8 cellular contexts compared by ENCODE assay signal in the genomic region with DNA sequence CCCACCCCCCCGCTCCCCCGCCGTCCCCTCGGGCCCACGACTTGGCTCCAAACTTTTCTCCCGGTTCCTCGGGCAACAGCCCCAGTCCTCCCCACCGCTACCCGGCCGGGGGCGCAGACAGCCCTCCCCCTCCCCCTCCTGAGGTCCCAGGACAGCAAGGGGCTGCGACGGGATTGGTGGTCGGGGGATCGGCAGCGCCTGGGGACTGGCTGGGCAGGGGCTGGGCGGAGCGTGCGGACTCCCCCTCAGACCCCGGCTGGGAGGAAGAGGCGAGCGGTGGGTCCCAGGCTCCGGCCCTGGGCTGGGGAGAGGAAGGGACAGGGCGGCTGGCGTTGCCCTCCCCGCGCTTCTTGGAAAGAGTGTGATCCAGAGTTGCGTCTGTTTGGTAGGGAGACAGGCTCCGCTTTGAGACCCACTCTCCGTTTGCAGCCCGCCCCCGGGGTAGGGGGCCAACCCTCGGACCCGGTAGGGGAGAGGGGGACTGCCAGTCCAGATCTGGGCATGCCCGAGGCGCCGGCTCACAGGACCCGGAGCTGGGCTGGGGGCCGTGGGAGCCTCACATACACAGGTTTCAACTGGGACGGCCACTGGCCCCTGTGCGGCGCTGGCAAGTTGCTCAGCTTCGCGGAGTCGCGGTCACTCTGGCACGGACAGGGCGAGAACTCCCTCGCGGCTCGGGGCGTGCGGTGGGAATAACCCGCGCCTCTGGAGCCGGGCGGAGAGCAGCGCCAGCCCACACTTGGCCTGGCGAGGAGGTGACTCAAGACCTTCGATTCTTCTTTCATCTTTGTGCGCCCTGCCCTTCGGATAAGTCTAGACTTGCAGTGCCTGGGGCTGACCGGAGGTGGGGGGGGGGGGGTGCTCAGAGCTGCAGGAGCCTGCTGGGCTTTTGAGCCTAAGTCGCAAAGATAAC.
DNase-seq lines count a peak whose midpoint lies in the region; ATAC-seq and TF ChIP-seq lines count a peak whose summit lies in the region.

No MANE protein-coding gene starts in this region.

- H2AFZ ChIP-seq in KMS-11 (ENCODE audit: low read depth), result no peak overlapping the region

- peak overlapping the region; percentile 68; the same call in 1 of the 2 replicates for H3K4me2 ChIP-seq in KMS-11

- peaks cover 6% of the 10 kb centered on the region for H3K36me3 Mint-ChIP-seq in stimulated activated effector memory CD8-positive, alpha-beta T cell treated with anti-CD3 and anti-CD28 coated beads, Interleukin-12 subunit alpha, Interleukin-12 subunit beta, amount 100 ng/mL, for 72 hours

- no peak overlapping the region for H3K27ac Mint-ChIP-seq in stimulated activated effector memory CD8-positive, alpha-beta T cell treated with anti-CD3 and anti-CD28 coated beads, Interleukin-12 subunit alpha, Interleukin-12 subunit beta, amount 100 ng/mL, for 72 hours

- peaks cover 11% of the 10 kb centered on the region for H3K4me1 ChIP-seq in KMS-11 (ENCODE audit: low read depth, poor library complexity, severe bottlenecking)

- no peaks in the 10 kb centered on the region for H3K9me3 Mint-ChIP-seq in stimulated activated effector memory CD8-positive, alpha-beta T cell treated with anti-CD3 and anti-CD28 coated beads, Interleukin-12 subunit alpha, Interleukin-12 subunit beta, amount 100 ng/mL, for 72 hours

- peak overlapping the region; percentile 69 for H3K4me3 Mint-ChIP-seq in stimulated activated effector memory CD8-positive, alpha-beta T cell treated with anti-CD3 and anti-CD28 coated beads, Interleukin-12 subunit alpha, Interleukin-12 subunit beta, amount 100 ng/mL, for 72 hours

- peaks cover 37% of the 10 kb centered on the region for H3K4me1 Mint-ChIP-seq in stimulated activated effector memory CD8-positive, alpha-beta T cell treated with anti-CD3 and anti-CD28 coated beads, Interleukin-12 subunit alpha, Interleukin-12 subunit beta, amount 100 ng/mL, for 72 hours

- in situ Hi-C loops in astrocyte of the spinal cord (cut with HindIII; ENCODE audit: low sequenced_read_pairs), result no loop called here

- peak overlapping the region; percentile 94; the same call in 1 of the 2 replicates for H3K9ac ChIP-seq in KMS-11

- no peak for TF ChIP-seq CTCF in KMS-11 (conservative IDR thresholded peaks at IDR 0.05; ENCODE audit: low read depth, low read length)
- TF ChIP-seq CTCF in astrocyte of the spinal cord (IDR thresholded peaks at IDR 0.05; ENCODE audit: low read depth, low read length), result no peak

- ATAC-seq in stimulated activated effector memory CD8-positive, alpha-beta T cell treated with anti-CD3 and anti-CD28 coated beads, Interleukin-12 subunit alpha, Interleukin-12 subunit beta, amount 100 ng/mL, for 72 hours, result no peak
- ATAC-seq in HG02642 (IDR thresholded peaks at IDR 0.05; ENCODE audit: poor library complexity, unreplicated experiment) (no peak), GM19023 (IDR thresholded peaks at IDR 0.05; ENCODE audit: unreplicated experiment) (no peak)

- H3K36me3 ChIP-seq in KMS-11 (ENCODE audit: insufficient read depth), result no peaks in the 10 kb centered on the region

- peaks cover 13% of the 10 kb centered on the region; the same call in 1 of the 2 replicates for H3K79me2 ChIP-seq in KMS-11 (ENCODE audit: insufficient read depth, low read depth)

- H3K9me3 ChIP-seq in iPS-18c (ENCODE audit: control insufficient read depth, insufficient read depth, low read length), result no peaks in the 10 kb centered on the region

- no peaks in the 10 kb centered on the region for H4K20me1 ChIP-seq in KMS-11 (ENCODE audit: insufficient read depth)

- H3K27ac ChIP-seq in KMS-11, result no peak overlapping the region

- peak; percentile 80 for DNase-seq in COLO829 (ENCODE audit: low spot score)
- peak; percentile 85 for DNase-seq in astrocyte of the spinal cord (ENCODE audit: low read depth, low spot score)
- no peak for DNase-seq in stimulated activated effector memory CD8-positive, alpha-beta T cell treated with anti-CD3 and anti-CD28 coated beads, Interleukin-12 subunit alpha, Interleukin-12 subunit beta, amount 100 ng/mL, for 72 hours (ENCODE audit: low spot score in 2 of 2)
- DNase-seq in activated effector memory CD4-positive, alpha-beta T cell treated with anti-CD3 and anti-CD28 coated beads, Interleukin-2, amount 50 U/mL, for 16 hours, result no peak

- H3K4me3 ChIP-seq in KMS-11 (IDR thresholded peaks at IDR 0.05; ENCODE audit: insufficient read depth, low read depth, low read length) (no peak overlapping the region), astrocyte of the spinal cord (ENCODE audit: low read depth, low read length) (peak overlapping the region; percentile 93), iPS-18c (ENCODE audit: insufficient read depth, low read depth, low read length) (peak overlapping the region; percentile 95)

- H3K27me3 ChIP-seq in KMS-11 (ENCODE audit: insufficient read depth, low read depth), result no peaks in the 10 kb centered on the region

Comparison
In these comparisons a context has a peak if more than half of its experiments do, and no peak if none do; other contexts are left out.
1. DNase-seq: peak in COLO829 (single experiment) and astrocyte of the spinal cord (single experiment); none in stimulated activated effector memory CD8-positive, alpha-beta T cell treated with anti-CD3 and anti-CD28 coated beads, Interleukin-12 subunit alpha, Interleukin-12 subunit beta, amount 100 ng/mL, for 72 hours (0 of 2) and activated effector memory CD4-positive, alpha-beta T cell treated with anti-CD3 and anti-CD28 coated beads, Interleukin-2, amount 50 U/mL, for 16 hours (single experiment).